13 cellular contexts compared by ENCODE assay signal in genomic region chr7:87476179-87476557, GRCh38. TPM values are rescaled to one million over a fixed set of nuclear protein-coding genes. Genes with fewer than 3 reads are reported as not detected.
DNase-seq lines count a peak whose midpoint lies in the region; ATAC-seq, FAIRE-seq and TF ChIP-seq lines count a peak whose summit lies in the region.
"Had no signal": no experiment of that assay in that cellular context is flagged by ENCODE, and none has a peak within 500 bp of the region (broad histone marks: within the 10 kb centered on the region; RNA-seq: fewer than 3 reads in every experiment).

No MANE protein-coding gene starts in this region.

- peak overlapping the region in 2 of 4 donors; percentile 69 to 82 for H3K27ac ChIP-seq in Peyer's patch
- no peak overlapping the region for H3K27ac ChIP-seq in iPS DF 6.9 (ENCODE audit: low read length)
- no peak overlapping the region for H3K27ac ChIP-seq in sigmoid colon
- H3K27ac ChIP-seq in kidney (ENCODE audit: low read depth in 2 of 2, low read length in 2 of 2): no peak overlapping the region
- H3K27ac ChIP-seq in A673 (ENCODE audit: low read depth, low read length, poor library complexity, severe bottlenecking): no peak overlapping the region

- H3K27me3 Mint-ChIP-seq in Caco-2 (ENCODE audit: insufficient read depth, unreplicated experiment): peaks cover 11% of the 10 kb centered on the region

- no peaks in the 10 kb centered on the region for H3K9me3 ChIP-seq in Caco-2
- H3K9me3 ChIP-seq in Peyer's patch: no peaks in the 10 kb centered on the region
- no peaks in the 10 kb centered on the region for H3K9me3 ChIP-seq in iPS DF 6.9 (ENCODE audit: control insufficient read depth, insufficient read depth, low read length)
- H3K9me3 ChIP-seq in sigmoid colon: no peaks in the 10 kb centered on the region
- H3K9me3 ChIP-seq in kidney (ENCODE audit: control insufficient read depth in 1 of 2, low read length in 2 of 2): no peaks in the 10 kb centered on the region
- H3K9me3 ChIP-seq in A673 (ENCODE audit: low read depth, low read length, poor library complexity, severe bottlenecking): no peaks in the 10 kb centered on the region

- peak overlapping the region; percentile 16 for H3K4me3 Mint-ChIP-seq in Caco-2 (ENCODE audit: unreplicated experiment)

- WGBS in iPS DF 6.9 (ENCODE audit: insufficient coverage, insufficient read length): no CpG with 5 or more reads among the region's 8 CpGs
- WGBS in sigmoid colon, 2 donors: 75 to 78% methylated on average over 8 of the region's 8 CpGs

- no TSS peak for BruUV-seq in Caco-2 (replicated peaks; lab: Mats Ljungman, UMichigan)
- BruUV-seq in A673 (replicated peaks; lab: Mats Ljungman, UMichigan): no TSS peak

- no peak for DNase-seq in Caco-2
- DNase-seq in Peyer's patch: no peak
- DNase-seq in iPS DF 6.9 (ENCODE audit: low read depth, low spot score): no peak
- DNase-seq in sigmoid colon: no peak
- no peak for DNase-seq in kidney
- no peak for DNase-seq in kidney tubule cell (ENCODE audit: low spot score)
- no peak for DNase-seq in A673 (ENCODE audit: low spot score)
- DNase-seq: activated CD8-positive, alpha-beta memory T cell treated with anti-CD3 and anti-CD28 coated beads, Interleukin-2, amount 50 U/mL, for 4 hours; DND-41; NCI-H226; SW 1271 had no signal

- H3K9me3 Mint-ChIP-seq in Caco-2 (ENCODE audit: unreplicated experiment): no peaks in the 10 kb centered on the region

- H3K4me1 ChIP-seq in Caco-2 (0 out of 2 replicates have a peak, but pooled peaks cover 9% of the 10 kb centered on the region), Peyer's patch (peaks cover 0 to 19% (median 2%) of the 10 kb centered on the region in 4 donors), iPS DF 6.9 (ENCODE audit: control insufficient read depth, insufficient read depth, low read length) (0 out of 2 replicates have a peak, but pooled peaks cover 1% of the 10 kb centered on the region), sigmoid colon (peaks cover 0 to 24% (median 23%) of the 10 kb centered on the region in 4 donors), kidney (ENCODE audit: control insufficient read depth in 1 of 2, insufficient read depth in 1 of 2, low read depth in 1 of 2, low read length in 2 of 2) (no peaks in the 10 kb centered on the region), A673 (ENCODE audit: insufficient read depth, low read length, poor library complexity, severe bottlenecking) (no peaks in the 10 kb centered on the region)

- CTCF ChIA-PET in Caco-2 (lab: Charles Lee): interaction anchor here (0.6 kb wide), 1 partner anchor 212 kb away, joined by 3 read pairs; no protein-coding TSS in a partner anchor
- CTCF ChIA-PET in A673 (lab: Charles Lee): no interaction called here

- intact Hi-C loops in Caco-2 (cut with micrococcal nuclease; ENCODE audit: unreplicated experiment): no loop called here
- intact Hi-C loops in sigmoid colon (cut with DNase I): no loop called here
- intact Hi-C loops in kidney (cut with DNase I): no loop called here
- intact Hi-C loops in A673 (cut with micrococcal nuclease; ENCODE audit: unreplicated experiment): no loop called here

- no peaks in the 10 kb centered on the region for H3K4me1 Mint-ChIP-seq in Caco-2 (ENCODE audit: low read depth, unreplicated experiment)

- H3K36me3 ChIP-seq in Caco-2 (ENCODE audit: control insufficient read depth, insufficient read depth, low read length) (no peaks in the 10 kb centered on the region), Peyer's patch (no peaks in the 10 kb centered on the region), iPS DF 6.9 (ENCODE audit: control insufficient read depth, insufficient read depth, low read length) (no peaks in the 10 kb centered on the region), sigmoid colon (no peaks in the 10 kb centered on the region), kidney (ENCODE audit: control insufficient read depth in 1 of 2, insufficient read depth in 2 of 2, low read length in 2 of 2) (no peaks in the 10 kb centered on the region), A673 (ENCODE audit: insufficient read depth, low read length, poor library complexity, severe bottlenecking) (no peaks in the 10 kb centered on the region)

- no peak for FAIRE-seq in kidney (lab: Jason Lieb, UNC)

- H3K4me3 ChIP-seq in Caco-2 (ENCODE audit: low read depth, low read length): no peak overlapping the region
- peak overlapping the region in 3 of 4 donors; percentile 42 to 61 (median 51) for H3K4me3 ChIP-seq in Peyer's patch
- peak overlapping the region; percentile 34; the same call in 1 of the 2 replicates for H3K4me3 ChIP-seq in iPS DF 6.9 (ENCODE audit: low read length)
- peak overlapping the region in 3 of 4 donors; percentile 57 to 59 (median 59) for H3K4me3 ChIP-seq in sigmoid colon
- H3K4me3 ChIP-seq in kidney (ENCODE audit: low read length in 2 of 2): peak overlapping the region in 1 of 2 donors; percentile 30
- H3K4me3 ChIP-seq in A673 (ENCODE audit: low read depth, low read length, poor library complexity, severe bottlenecking): no peak overlapping the region

- POLR2A ChIA-PET in Caco-2 (lab: Charles Lee): no interaction called here
- POLR2A ChIA-PET in A673 (lab: Charles Lee; ENCODE audit: low non-redundant PET): no interaction called here

- no peak for ATAC-seq in HG02759 (IDR thresholded peaks at IDR 0.05; ENCODE audit: unreplicated experiment)

- no peak for TF ChIP-seq EP300 in sigmoid colon (IDR thresholded peaks at IDR 0.05)

- no peak for TF ChIP-seq POLR2A in Peyer's patch (IDR thresholded peaks at IDR 0.05)
- TF ChIP-seq POLR2A in sigmoid colon (IDR thresholded peaks at IDR 0.05): no peak

- H3K27me3 ChIP-seq in Caco-2 (replicated peaks; ENCODE audit: control insufficient read depth, insufficient read depth, low read length): no peaks in the 10 kb centered on the region
- H3K27me3 ChIP-seq in Peyer's patch: no peaks in the 10 kb centered on the region
- H3K27me3 ChIP-seq in iPS DF 6.9 (ENCODE audit: control insufficient read depth, insufficient read depth, low read length): peaks cover 7% of the 10 kb centered on the region; the same call in 1 of the 2 replicates
- H3K27me3 ChIP-seq in sigmoid colon: peaks cover 0 to 5% (median 0%) of the 10 kb centered on the region in 3 donors
- H3K27me3 ChIP-seq in A673 (replicated peaks; ENCODE audit: insufficient read depth, low read depth, low read length, poor library complexity): peaks cover 67% of the 10 kb centered on the region

- H3K27ac Mint-ChIP-seq in Caco-2 (ENCODE audit: unreplicated experiment): no peak overlapping the region

- H3K9ac ChIP-seq in kidney (ENCODE audit: low read length in 2 of 2): no peak overlapping the region

- no peak for TF ChIP-seq CTCF in Caco-2 (IDR thresholded peaks at IDR 0.05; ENCODE audit: insufficient read depth in 1 of 2, low read depth in 1 of 2, low read length in 1 of 2, severe bottlenecking in 1 of 2, unreplicated experiment in 1 of 2)
- no peak for TF ChIP-seq CTCF in Peyer's patch (IDR thresholded peaks at IDR 0.05)
- no peak for TF ChIP-seq CTCF in sigmoid colon (IDR thresholded peaks at IDR 0.05)
- TF ChIP-seq CTCF in kidney (IDR thresholded peaks at IDR 0.05; ENCODE audit: borderline replicate concordance, extremely low read depth, insufficient read depth): no peak
- TF ChIP-seq CTCF in A673 (conservative IDR thresholded peaks at IDR 0.05; ENCODE audit: low read depth, low read length): no peak

- H3K36me3 Mint-ChIP-seq in Caco-2 (ENCODE audit: insufficient read depth, unreplicated experiment): no peaks in the 10 kb centered on the region

RNA-seq across cellular contexts. Expression of gene ABCB4, which starts 0.7 kb away (rescaled TPM):
- total RNA-seq in Caco-2 (2022) (0.18 and 0.21 TPM in 2 replicates), Peyer's patch (10 to 100 TPM in 1 of 4 donors, 1 to 10 TPM in 1, under 1 TPM in 2; 0.70 to 16.5 (median 1.1) TPM), sigmoid colon (1 to 10 TPM in 3 of 4 donors, under 1 TPM in 1; 0.49 to 1.4 (median 1.1) TPM), kidney (2.0 TPM), A673 (2021) (0.15 TPM in 1 of 2 replicates, not detected in the other)
- polyA plus RNA-seq in sigmoid colon (1 to 10 TPM in 1 of 3 donors, under 1 TPM in 1, not detected in 1; 0.23 to 3.5 TPM), kidney (ENCODE audit: insufficient read depth, low read depth, low replicate concordance) (2.0 TPM)
- total RNA-seq: pulmonary artery endothelial cell had no signal

Comparison
In these comparisons a context has a peak if more than half of its experiments do, and no peak if none do; other contexts are left out.
1. H3K4me3 ChIP-seq: peak in Peyer's patch (3 of 4), iPS DF 6.9 (single experiment) and sigmoid colon (3 of 4); none in Caco-2 (single experiment) and A673 (single experiment).